In the genomic region with DNA sequence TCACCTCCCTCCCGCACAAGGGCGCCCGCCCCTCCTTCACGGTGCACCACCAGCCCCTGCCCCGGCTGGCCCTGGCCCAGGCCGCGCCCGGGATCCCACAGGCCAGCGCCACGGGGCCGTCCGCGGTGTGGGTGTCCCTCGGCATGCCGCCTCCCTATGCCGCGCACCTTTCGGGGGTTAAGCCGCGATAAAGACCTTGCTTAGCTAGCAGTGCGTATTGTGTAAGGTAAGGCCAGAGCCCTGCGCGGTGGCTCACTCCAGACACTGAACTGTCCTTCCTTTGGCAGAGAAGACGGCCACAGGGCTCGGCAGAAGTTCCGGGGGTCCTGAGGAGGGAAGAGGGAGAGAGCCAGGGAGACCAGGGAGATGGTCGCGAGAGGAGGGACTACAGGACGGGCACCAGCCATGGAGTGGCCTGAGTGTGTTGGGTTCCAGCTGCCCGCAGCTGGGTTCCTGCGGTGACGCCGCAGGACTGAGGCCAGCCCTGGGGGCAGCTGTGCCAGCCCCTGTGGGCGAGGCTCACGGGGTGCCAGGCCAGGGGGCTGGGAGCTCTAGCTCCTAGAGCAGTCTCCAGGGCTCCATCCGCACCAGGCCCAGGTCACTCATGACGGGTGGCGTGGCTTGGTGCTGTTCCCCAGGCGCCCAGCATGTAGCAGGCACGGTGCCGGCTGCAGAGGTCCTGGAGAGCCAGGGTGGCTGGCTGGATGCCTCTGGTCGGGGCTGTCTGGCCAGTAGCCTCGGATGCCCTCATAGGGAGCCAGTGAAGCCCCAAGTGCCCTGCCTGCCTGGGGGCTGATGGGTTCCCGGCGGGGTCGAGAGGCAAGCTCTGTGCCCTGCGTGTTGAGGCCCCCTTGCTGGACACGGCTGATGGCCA, we compare ENCODE assay signal across 30 cellular contexts. TPM values are rescaled to one million over a fixed set of nuclear protein-coding genes. Genes with fewer than 3 reads are reported as not detected.
DNase-seq lines count a peak whose midpoint lies in the region; FAIRE-seq and TF ChIP-seq lines count a peak whose summit lies in the region.
"Had no signal": no experiment of that assay in that cellular context is flagged by ENCODE, and none has a peak within 500 bp of the region (broad histone marks: within the 10 kb centered on the region; RNA-seq: fewer than 3 reads in every experiment).

No MANE protein-coding gene starts in this region.

- H3K27me3 Mint-ChIP-seq in endothelial cell (ENCODE audit: unreplicated experiment) = peaks cover 17% of the 10 kb centered on the region
- H3K27me3 Mint-ChIP-seq: activated CD4-positive, alpha-beta memory T cell treated with anti-CD3 and anti-CD28 coated beads for 36 hours; CD8-positive, alpha-beta memory T cell had no signal

- TF ChIP-seq CTCF in OCI-LY3 (IDR thresholded peaks at IDR 0.05; ENCODE audit: low read depth, low read length) (no peak), endothelial cell (IDR thresholded peaks at IDR 0.05; ENCODE audit: unreplicated experiment) (no peak), spleen (IDR thresholded peaks at IDR 0.05 in 8 of 11, conservative IDR thresholded peaks at IDR 0.05 in 3 of 11) (no peak), transverse colon (IDR thresholded peaks at IDR 0.05) (no peak)

- H3K4me3 Mint-ChIP-seq in endothelial cell (ENCODE audit: unreplicated experiment) = peak overlapping the region; percentile 69
- H3K4me3 Mint-ChIP-seq: activated CD4-positive, alpha-beta memory T cell treated with anti-CD3 and anti-CD28 coated beads for 36 hours; CD8-positive, alpha-beta memory T cell had no signal

- H3K4me3 ChIP-seq in OCI-LY3 (ENCODE audit: low read length) = peak overlapping the region; percentile 36
- peak overlapping the region in 1 of 8 donors; percentile 25 for H3K4me3 ChIP-seq in spleen
- H3K4me3 ChIP-seq in transverse colon = no peak overlapping the region
- H3K4me3 ChIP-seq: adrenal gland, smooth muscle cell, thyroid gland had no signal

- H3K4me2 ChIP-seq in OCI-LY3 (ENCODE audit: low read length) = peak overlapping the region; percentile 65
- H3K4me2 ChIP-seq: smooth muscle cell had no signal

- 91 to 95% (median 95%) methylated on average over 32 to 48 of the region's 48 CpGs for WGBS in spleen, 5 donors
- WGBS in transverse colon (ENCODE audit: low coverage in 1 of 2), 2 donors = 91 to 92% methylated on average over 5 to 40 of the region's 48 CpGs

- H3K9me3 Mint-ChIP-seq in endothelial cell (ENCODE audit: unreplicated experiment) = no peaks in the 10 kb centered on the region
- H3K9me3 Mint-ChIP-seq: activated CD4-positive, alpha-beta memory T cell treated with anti-CD3 and anti-CD28 coated beads for 36 hours; CD8-positive, alpha-beta memory T cell had no signal

- DNase-seq in GM12891 (ENCODE audit: insufficient read length, low spot score) (no peak), endothelial cell (ENCODE audit: low spot score) (no peak), spleen (no peak), transverse colon (no peak), HuH-7.5 (ENCODE audit: low spot score) (no peak)
- no peak for DNase-seq in activated CD4-positive, alpha-beta T cell treated with anti-CD3 and anti-CD28 coated beads, Interleukin-2, amount 50 U/mL, for 1 hour
- DNase-seq: activated CD4-positive, alpha-beta memory T cell treated with anti-CD3 and anti-CD28 coated beads for 36 hours; activated gamma-delta T cell; adrenal gland; brain microvascular endothelial cell; CD8-positive, alpha-beta memory T cell; effector CD8-positive, alpha-beta T cell; foreskin keratinocyte; GDM1; IMR-90; left cardiac atrium; mesendoderm; NCI-H2029 treated with DMSO at 0.1 percent for 48 hours; NCI-H774; occipital lobe; OCI-M1; retina; stimulated activated naive CD4-positive, alpha-beta T cell treated with Interleukin-2 at 50 U/mL for 16 hours; thyroid gland had no signal

- peak overlapping the region; percentile 20; the same call in 1 of the 2 replicates for H3K9ac ChIP-seq in OCI-LY3 (ENCODE audit: low read length)

- FAIRE-seq in GM12891 (lab: Jason Lieb, UNC) = no peak
- FAIRE-seq: colon had no signal

- no peak overlapping the region for H2AFZ ChIP-seq in OCI-LY3 (ENCODE audit: low read depth, low read length)

- peaks cover 23% of the 10 kb centered on the region for H3K36me3 Mint-ChIP-seq in endothelial cell (ENCODE audit: low read depth, unreplicated experiment)

- H3K79me2 ChIP-seq in OCI-LY3 (ENCODE audit: low read length) = peaks cover 12% of the 10 kb centered on the region; the same call in 1 of the 2 replicates

- intact Hi-C loops in spleen (cut with DNase I; ENCODE audit: low total_unique reads) (no loop called here), transverse colon (cut with DNase I; ENCODE audit: low total_unique reads) (no loop called here)

- H3K9me3 ChIP-seq in OCI-LY3 (ENCODE audit: insufficient read depth, low read length) = no peaks in the 10 kb centered on the region
- H3K9me3 ChIP-seq in spleen = no peaks in the 10 kb centered on the region
- no peaks in the 10 kb centered on the region for H3K9me3 ChIP-seq in transverse colon
- H3K9me3 ChIP-seq: adrenal gland, thyroid gland had no signal

- no peak for TF ChIP-seq POLR2A in GM12891 (IDR thresholded peaks at IDR 0.05; ENCODE audit: low read depth, low read length)
- no peak for TF ChIP-seq POLR2A in spleen (IDR thresholded peaks at IDR 0.05)
- no peak for TF ChIP-seq POLR2A in transverse colon (IDR thresholded peaks at IDR 0.05)

- H3K27ac ChIP-seq in OCI-LY3 (ENCODE audit: low read length) = peak overlapping the region; percentile 41
- peak overlapping the region in 5 of 8 donors; percentile 20 to 70 (median 59) for H3K27ac ChIP-seq in spleen
- peak overlapping the region in 1 of 4 donors; percentile 29 for H3K27ac ChIP-seq in transverse colon
- H3K27ac ChIP-seq: adrenal gland, brain microvascular endothelial cell, foreskin keratinocyte, thyroid gland had no signal

- peaks cover 14% of the 10 kb centered on the region for H3K4me1 ChIP-seq in OCI-LY3 (ENCODE audit: low read length)
- peaks cover 0 to 65% (median 17%) of the 10 kb centered on the region in 6 donors for H3K4me1 ChIP-seq in spleen
- H3K4me1 ChIP-seq in transverse colon = peaks cover 0 to 1% (median 0%) of the 10 kb centered on the region in 4 donors
- H3K4me1 ChIP-seq: foreskin keratinocyte had no signal

- peaks cover 28% of the 10 kb centered on the region for H4K20me1 ChIP-seq in OCI-LY3 (ENCODE audit: insufficient read depth, low read length)

- no peak for TF ChIP-seq EP300 in transverse colon (IDR thresholded peaks at IDR 0.05; ENCODE audit: low read depth)

- in situ Hi-C loops in transverse colon (cut with MboI; ENCODE audit: low pct_ligation_motif_present in 1 of 4, low pct_unique_long_range_greater_than_20kb in 1 of 4, low sequenced_read_pairs in 3 of 4) = no loop called here

- H3K36me3 ChIP-seq in OCI-LY3 (replicated peaks; ENCODE audit: low read depth, low read length) (peaks cover 59% of the 10 kb centered on the region), spleen (peaks cover 0 to 100% (median 78%) of the 10 kb centered on the region in 6 donors), transverse colon (peaks cover 0 to 24% (median 8%) of the 10 kb centered on the region in 4 donors)

- H3K4me1 Mint-ChIP-seq in endothelial cell (ENCODE audit: unreplicated experiment) = peaks cover 7% of the 10 kb centered on the region

- no peaks in the 10 kb centered on the region for H3K27me3 ChIP-seq in OCI-LY3 (ENCODE audit: low read depth, low read length)
- H3K27me3 ChIP-seq in spleen (replicated peaks in 1 of 7) = no peaks in the 10 kb centered on the region
- H3K27me3 ChIP-seq in transverse colon = no peaks in the 10 kb centered on the region
- H3K27me3 ChIP-seq: adrenal gland, brain microvascular endothelial cell, foreskin keratinocyte, thyroid gland had no signal

- no peak overlapping the region for H3K27ac Mint-ChIP-seq in endothelial cell (ENCODE audit: unreplicated experiment)
- H3K27ac Mint-ChIP-seq: activated CD4-positive, alpha-beta memory T cell treated with anti-CD3 and anti-CD28 coated beads for 36 hours had no signal

TF ChIP-seq in GM12891, 5 proteins besides CTCF, POLR2A, EP300 and RAD21:
- TF ChIP-seq POU2F2 (IDR thresholded peaks at IDR 0.05; ENCODE audit: low read depth, low read length) (no peak), SPI1 (IDR thresholded peaks at IDR 0.05; ENCODE audit: low read depth, low read length) (no peak), POLR2AphosphoS5 (IDR thresholded peaks at IDR 0.05; ENCODE audit: low read depth, low read length) (peak; percentile 36)

RNA-seq across cellular contexts. Expression of a gene that starts 7.7 kb away (rescaled TPM):
- polyA plus RNA-seq in GM12891 (2012; ENCODE audit: low read depth, missing spikeins) = 66.6 TPM
- total RNA-seq in endothelial cell (ENCODE audit: unreplicated experiment) (126 TPM), spleen (10 to 100 TPM; 37.7 to 66.6 (median 45.6) TPM), transverse colon (100 to 1,000 TPM; 184 to 332 (median 254) TPM)
- 100 to 1,000 TPM in 1 of 3 donors, 10 to 100 TPM in 2; 78.5 to 117 (median 91.8) TPM for polyA plus RNA-seq in spleen

RNA-seq across cellular contexts. Expression of a gene that starts 8.2 kb away (rescaled TPM):
- polyA plus RNA-seq in GM12891 (2012; ENCODE audit: low read depth, missing spikeins) = 66.1 TPM
- total RNA-seq in endothelial cell (ENCODE audit: unreplicated experiment) = 137 TPM
- 10 to 100 TPM; 28.5 to 79.7 (median 66.6) TPM for total RNA-seq in spleen
- 10 to 100 TPM; 35.1 to 50.4 (median 37.7) TPM for polyA plus RNA-seq in spleen
- total RNA-seq in transverse colon = 10 to 100 TPM; 35.8 to 54.6 (median 41.6) TPM

RNA-seq across cellular contexts. Expression of a gene that starts 20.7 kb away (rescaled TPM):
- 0.19 TPM for polyA plus RNA-seq in GM12891 (2012; ENCODE audit: low read depth, missing spikeins)
- total RNA-seq in endothelial cell (ENCODE audit: unreplicated experiment) (5.6 TPM), spleen (1 to 10 TPM in 4 of 7 donors, under 1 TPM in 3; 0.79 to 5.7 (median 2.1) TPM), transverse colon (1 to 10 TPM in 2 of 4 donors, not detected in 2; 1.1 to 3.5 TPM)
- 1 to 10 TPM in 1 of 3 donors, under 1 TPM in 2; 0.20 to 1.2 (median 0.58) TPM for polyA plus RNA-seq in spleen
- total RNA-seq: IMR-90, occipital lobe had no signal
- polyA plus RNA-seq: CD8-positive, alpha-beta memory T cell had no signal

RNA-seq across cellular contexts. Expression of a gene that starts 27.8 kb away (rescaled TPM):
- 0.41 TPM for polyA plus RNA-seq in GM12891 (2012; ENCODE audit: low read depth, missing spikeins)
- total RNA-seq in endothelial cell (ENCODE audit: unreplicated experiment) = not detected
- total RNA-seq in spleen = 1 to 10 TPM; 1.2 to 4.8 (median 3.4) TPM
- 1 to 10 TPM; 1.2 to 3.0 (median 2.8) TPM for polyA plus RNA-seq in spleen
- total RNA-seq in transverse colon = 1 to 10 TPM in 1 of 4 donors, not detected in 3; 5.6 TPM
- total RNA-seq: foreskin keratinocyte, H7, IMR-90, M059J, occipital lobe, Right ventricle myocardium inferior, smooth muscle cell, thyroid gland had no signal
- polyA plus RNA-seq: IMR-90, smooth muscle cell had no signal

RNA-seq across cellular contexts. Expression of a gene that starts 53.6 kb away (rescaled TPM):
- 0.49 TPM for polyA plus RNA-seq in GM12891 (2012; ENCODE audit: low read depth, missing spikeins)
- total RNA-seq in endothelial cell (ENCODE audit: unreplicated experiment) (0.97 TPM), spleen (10 to 100 TPM in 2 of 7 donors, 1 to 10 TPM in 5; 5.7 to 17.4 (median 6.8) TPM), transverse colon (1 to 10 TPM in 2 of 4 donors, under 1 TPM in 1, not detected in 1; 0.27 to 1.1 (median 1.1) TPM)
- polyA plus RNA-seq in spleen = under 1 TPM; 0.30 to 0.93 (median 0.50) TPM
- total RNA-seq: activated CD4-positive, alpha-beta memory T cell treated with anti-CD3 and anti-CD28 coated beads for 36 hours; CD8-positive, alpha-beta memory T cell; foreskin keratinocyte; H7; M059J; occipital lobe; smooth muscle cell had no signal
- polyA plus RNA-seq: foreskin keratinocyte had no signal
